Comparison of ENCODE assay signal across 23 cellular contexts in the genomic region with DNA sequence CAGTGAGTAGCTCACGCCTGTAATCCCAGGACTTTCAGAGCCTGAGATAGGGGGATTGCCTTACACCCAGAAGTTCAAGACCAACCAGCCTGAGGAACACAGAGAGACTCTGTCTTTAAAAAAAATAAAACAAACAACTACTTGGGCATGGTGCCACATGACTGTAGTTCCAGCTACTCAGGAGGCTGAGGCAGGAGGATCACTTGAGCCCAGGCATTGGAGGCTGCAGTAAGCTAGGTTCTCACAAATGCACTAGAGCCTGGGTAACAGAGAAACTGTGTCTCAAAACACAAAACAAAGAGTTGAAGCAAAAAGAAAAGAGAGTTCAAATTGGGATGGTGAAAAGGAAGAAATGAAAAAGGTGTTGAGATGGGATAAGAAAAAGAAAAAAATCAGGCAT.
"Had no signal": no experiment of that assay in that cellular context is flagged by ENCODE, and none has a peak within 500 bp of the region (broad histone marks: within the 10 kb centered on the region; RNA-seq: fewer than 3 reads in every experiment).

No MANE protein-coding gene starts in this region.

- H3K27ac Mint-ChIP-seq: memory B cell, mesothelial cell of epicardium had no signal

- H3K4me1 ChIP-seq: colonic mucosa had no signal

- H3K4me3 Mint-ChIP-seq: memory B cell, mesothelial cell of epicardium, natural killer cell had no signal

- H3K27me3 Mint-ChIP-seq: memory B cell had no signal

- H3K27ac ChIP-seq: colonic mucosa, esophagus squamous epithelium, gastroesophageal sphincter, lower lobe of right lung, pancreas, psoas muscle, sigmoid colon, skin epidermis, tibial artery, upper lobe of right lung had no signal

- H3K36me3 ChIP-seq: colonic mucosa, gastroesophageal sphincter, lower lobe of right lung, pancreas, sigmoid colon, tibial artery, upper lobe of right lung had no signal

- ATAC-seq: gastroesophageal sphincter, lower lobe of right lung, natural killer cell, pancreas, psoas muscle, upper lobe of right lung had no signal

- DNase-seq: colonic mucosa; dermis blood vessel endothelial cell; esophagus squamous epithelium; foreskin fibroblast; glutamatergic neuron; islet precursor cell; left ventricle myocardium inferior; lower lobe of right lung; natural killer cell; occipital lobe; pancreas; psoas muscle; retina; sigmoid colon; stimulated activated CD4-positive, alpha-beta T cell treated with anti-CD3 and anti-CD28 coated beads, Interleukin-2, amount 100 ng/mL, for 24 hours; stimulated activated CD4-positive, alpha-beta T cell treated with anti-CD3 and anti-CD28 coated beads, Interleukin-4, amount 100 ng/mL, for 4 hours; stimulated activated naive CD4-positive, alpha-beta T cell treated with Interleukin-2 at 50 U/mL for 16 hours; tibial artery; upper lobe of right lung had no signal

- H3K9me3 ChIP-seq: colonic mucosa, esophagus squamous epithelium, gastroesophageal sphincter, left ventricle myocardium inferior, lower lobe of right lung, pancreas, psoas muscle, sigmoid colon, tibial artery, upper lobe of right lung had no signal

- H3K36me3 Mint-ChIP-seq: natural killer cell had no signal

- H3K27me3 ChIP-seq: colonic mucosa, esophagus squamous epithelium, gastroesophageal sphincter, pancreas, sigmoid colon, tibial artery, upper lobe of right lung had no signal

- H3K4me3 ChIP-seq: colonic mucosa, esophagus squamous epithelium, gastroesophageal sphincter, left ventricle myocardium inferior, lower lobe of right lung, pancreas, psoas muscle, sigmoid colon, skin epidermis, tibial artery, upper lobe of right lung had no signal

- H3K9me3 Mint-ChIP-seq: memory B cell, natural killer cell had no signal
